Comparison of ENCODE assay signal across 12 cellular contexts in genomic region chr19:19224150-19224851, GRCh38. TPM values are rescaled to one million over a fixed set of nuclear protein-coding genes. Genes with fewer than 3 reads are reported as not detected.
DNase-seq lines count a peak whose midpoint lies in the region; ATAC-seq, FAIRE-seq and TF ChIP-seq lines count a peak whose summit lies in the region.
"Had no signal": no experiment of that assay in that cellular context is flagged by ENCODE, and none has a peak within 500 bp of the region (broad histone marks: within the 10 kb centered on the region; RNA-seq: fewer than 3 reads in every experiment).

No MANE protein-coding gene starts in this region.

- ATAC-seq in A549, result no peak; a peak in 2 of 6 replicates
- ATAC-seq in activated CD8-positive, alpha-beta T cell treated with anti-CD3 and anti-CD28 coated beads for 36 hours, result no peak

- no peaks in the 10 kb centered on the region for H3K36me3 ChIP-seq in keratinocyte (ENCODE audit: control insufficient read depth in 2 of 2, extremely low read depth in 1 of 2, insufficient read depth in 2 of 2, low read length in 2 of 2)
- H3K36me3 ChIP-seq: tibial artery had no signal

- POLR2A ChIA-PET in A549 (lab: Yijun Ruan, JAX), result interaction anchor here (1.3 kb wide), 1 partner anchor 21 kb away, joined by 4 read pairs; the partner anchor contains the start of gene NR2C2AP
- POLR2A ChIA-PET in activated CD8-positive, alpha-beta T cell treated with anti-CD3 and anti-CD28 coated beads for 36 hours (lab: Charles Lee), result interaction anchor here (0.5 to 1.3 kb wide), 2 partner anchors 23 to 292 kb away, joined by 3 to 4 read pairs; no protein-coding TSS in a partner anchor

- no peak overlapping the region for H2AFZ ChIP-seq in keratinocyte (ENCODE audit: control insufficient read depth, low read length)

- DNase-seq in A549 (ENCODE audit: low read depth in 1 of 2, low spot score in 1 of 2) (no peak), Calu3 (no peak), keratinocyte (ENCODE audit: low read depth, low spot score) (no peak), OCI-M1 (lab: John Stamatoyannopoulos, UW) (no peak), DMS153 (lab: John Stamatoyannopoulos, UW) (no peak), GF-D8 (lab: John Stamatoyannopoulos, UW) (no peak), amygdala (lab: John Stamatoyannopoulos, UW) (no peak)
- DNase-seq in activated CD8-positive, alpha-beta T cell treated with anti-CD3 and anti-CD28 coated beads for 36 hours, result no peak
- DNase-seq: dorsolateral prefrontal cortex, hippocampal formation had no signal

- H3K79me2 ChIP-seq in keratinocyte (ENCODE audit: control insufficient read depth, insufficient read depth, low read length), result no peaks in the 10 kb centered on the region

- peaks cover 17% of the 10 kb centered on the region for H3K27me3 ChIP-seq in keratinocyte (ENCODE audit: control insufficient read depth, extremely low read depth, insufficient read depth, low read length)

- no peaks in the 10 kb centered on the region for H4K20me1 ChIP-seq in keratinocyte (ENCODE audit: control insufficient read depth, extremely low read depth, insufficient read depth, low read length)

- H3K27ac ChIP-seq in A549 (peak overlapping the region in 1 of 2 experiments; percentile 78; a peak in 3 of 6 replicates), keratinocyte (ENCODE audit: control insufficient read depth, insufficient read depth, low read length) (no peak overlapping the region)
- H3K27ac ChIP-seq: dorsolateral prefrontal cortex, tibial artery had no signal

- CTCF ChIA-PET in A549 (lab: Yijun Ruan, JAX), result interaction anchor here (1.0 to 2.2 kb wide), 10 partner anchors 9 to 151 kb away, joined by 3 to 13 read pairs (median 4); partner anchors contain the start of genes NCAN and NR2C2AP
- CTCF ChIA-PET in Calu3 (lab: Charles Lee), result interaction anchor here (0.5 to 1.8 kb wide), 5 partner anchors 21 to 1808 kb away, joined by 3 to 14 read pairs (median 10); partner anchors contain the start of gene NR2C2AP
- CTCF ChIA-PET in activated CD8-positive, alpha-beta T cell treated with anti-CD3 and anti-CD28 coated beads for 36 hours (lab: Charles Lee), result interaction anchor here (0.8 to 2.7 kb wide), 9 partner anchors 10 to 81 kb away, joined by 3 to 12 read pairs (median 5); partner anchors contain the start of genes BORCS8, NR2C2AP and RFXANK

- H3K9ac ChIP-seq in keratinocyte (ENCODE audit: control insufficient read depth, extremely low read depth, insufficient read depth, low read length), result no peak overlapping the region

- no peak overlapping the region for H3K27ac Mint-ChIP-seq in Calu3 (ENCODE audit: unreplicated experiment)
- no peak overlapping the region for H3K27ac Mint-ChIP-seq in activated CD8-positive, alpha-beta T cell treated with anti-CD3 and anti-CD28 coated beads for 36 hours
- H3K27ac Mint-ChIP-seq: nephron progenitor cell had no signal

- 86% methylated on average over 12 of the region's 17 CpGs for WGBS in A549 (ENCODE audit: missing lambda C conversion rate)

- TF ChIP-seq EP300 in A549 (IDR thresholded peaks at IDR 0.05), result no peak

- dilution Hi-C loops in keratinocyte (cut with MboI; ENCODE audit: extremely low pct_ligation_motif_present, low sequenced_read_pairs), result no loop called here

- intact Hi-C loops in Calu3 (cut with micrococcal nuclease; ENCODE audit: unreplicated experiment), result loop anchor here (10.0 kb wide), 1 partner anchor 80 kb away; no protein-coding TSS in a partner anchor
- intact Hi-C loops in activated CD8-positive, alpha-beta T cell treated with anti-CD3 and anti-CD28 coated beads for 36 hours (cut with micrococcal nuclease), result no loop called here

- H3K4me1 ChIP-seq in A549 (0 out of 3 replicates have a peak, but pooled peaks cover 6% of the 10 kb centered on the region), keratinocyte (ENCODE audit: control insufficient read depth, extremely low read depth, insufficient read depth, low read length) (peaks cover 3% of the 10 kb centered on the region)

- H3K4me1 Mint-ChIP-seq in Calu3 (ENCODE audit: low read depth, unreplicated experiment), result no peaks in the 10 kb centered on the region
- peaks cover 2% of the 10 kb centered on the region for H3K4me1 Mint-ChIP-seq in activated CD8-positive, alpha-beta T cell treated with anti-CD3 and anti-CD28 coated beads for 36 hours (ENCODE audit: low read depth)

- peak overlapping the region; percentile 45; the same call in 2 of the 3 replicates for H3K4me3 ChIP-seq in A549
- H3K4me3 ChIP-seq in keratinocyte (ENCODE audit: control insufficient read depth in 2 of 3, extremely low read depth in 1 of 3, insufficient read depth in 2 of 3, low read depth in 1 of 3, low read length in 3 of 3), result no peak overlapping the region

- TF ChIP-seq POLR2A in A549 (IDR thresholded peaks at IDR 0.05; ENCODE audit: low read length), result no peak

- H3K9me3 Mint-ChIP-seq in Calu3 (ENCODE audit: low read depth, unreplicated experiment), result no peaks in the 10 kb centered on the region
- no peaks in the 10 kb centered on the region for H3K9me3 Mint-ChIP-seq in activated CD8-positive, alpha-beta T cell treated with anti-CD3 and anti-CD28 coated beads for 36 hours

- no peak for TF ChIP-seq RAD21 in A549 (conservative IDR thresholded peaks at IDR 0.05 in 1 of 2, IDR thresholded peaks at IDR 0.05 in 1 of 2)

- H3K4me3 Mint-ChIP-seq in Calu3 (ENCODE audit: low read depth, unreplicated experiment), result peak overlapping the region; percentile 60
- H3K4me3 Mint-ChIP-seq in activated CD8-positive, alpha-beta T cell treated with anti-CD3 and anti-CD28 coated beads for 36 hours, result peak overlapping the region; percentile 47
- H3K4me3 Mint-ChIP-seq: nephron progenitor cell had no signal

- FAIRE-seq in A549 (lab: Jason Lieb, UNC) (no peak), keratinocyte (lab: Jason Lieb, UNC) (no peak)

- peaks cover 35% of the 10 kb centered on the region for H3K27me3 Mint-ChIP-seq in Calu3 (ENCODE audit: unreplicated experiment)
- peaks cover 10% of the 10 kb centered on the region for H3K27me3 Mint-ChIP-seq in activated CD8-positive, alpha-beta T cell treated with anti-CD3 and anti-CD28 coated beads for 36 hours

- no peaks in the 10 kb centered on the region for H3K9me3 ChIP-seq in A549
- no peaks in the 10 kb centered on the region for H3K9me3 ChIP-seq in keratinocyte (ENCODE audit: control insufficient read depth, low read depth, low read length)
- H3K9me3 ChIP-seq: tibial artery had no signal

- peak overlapping the region; percentile 93 for H3K4me2 ChIP-seq in A549
- peak overlapping the region; percentile 67 for H3K4me2 ChIP-seq in keratinocyte (ENCODE audit: control insufficient read depth, extremely low read depth, insufficient read depth, low read depth, low read length)

- no peak for TF ChIP-seq CTCF in A549 (IDR thresholded peaks at IDR 0.05)
- TF ChIP-seq CTCF in Calu3 (IDR thresholded peaks at IDR 0.05; ENCODE audit: unreplicated experiment), result no peak
- TF ChIP-seq CTCF in activated CD8-positive, alpha-beta T cell treated with anti-CD3 and anti-CD28 coated beads for 36 hours (IDR thresholded peaks at IDR 0.05), result no peak
- no peak for TF ChIP-seq CTCF in keratinocyte (optimal IDR thresholded peaks at IDR 0.05 in 1 of 3, IDR thresholded peaks at IDR 0.05 in 1 of 3, conservative IDR thresholded peaks at IDR 0.05 in 1 of 3; ENCODE audit: extremely low read depth in 1 of 3, insufficient read depth in 2 of 3, low read length in 3 of 3)

- no TSS peak for BruUV-seq in Calu3 (replicated peaks; lab: Mats Ljungman, UMichigan)

- H3K9me1 ChIP-seq in keratinocyte (ENCODE audit: control insufficient read depth, extremely low read depth, insufficient read depth, low read length), result no peaks in the 10 kb centered on the region

- H3K36me3 Mint-ChIP-seq in Calu3 (ENCODE audit: insufficient read depth, unreplicated experiment), result no peaks in the 10 kb centered on the region
- no peaks in the 10 kb centered on the region for H3K36me3 Mint-ChIP-seq in activated CD8-positive, alpha-beta T cell treated with anti-CD3 and anti-CD28 coated beads for 36 hours (ENCODE audit: low read depth)

RNA-seq across cellular contexts. Expression of gene NCAN, which starts 12.5 kb away (rescaled TPM):
- polyA plus RNA-seq in A549 (2011; rRNA removed) (0.03 and 0.05 TPM in 2 replicates), A549 (2017; fragmentation: RNase III; extraction: RNeasy Plus Mini Kit Qiagen cat#74134 plus additional on column Dnase treatment) (0.01 to 0.03 TPM in 2 of 3 replicates, not detected in the other), keratinocyte (not detected in 3 replicates)
- polyA plus RNA-seq in A549 (2012; cell fraction: cytosol; rRNA removed), result 0.03 TPM in 2 replicates
- polyA plus RNA-seq in A549 (2012; cell fraction: nucleus; rRNA removed), result 0.02 and 0.04 TPM in 2 replicates
- polyA minus RNA-seq in A549 (2011; rRNA and poly(A)+ RNA removed), result 0.15 and 0.74 TPM in 2 replicates
- total RNA-seq in Calu3 (2022), result not detected in 2 replicates
- total RNA-seq in activated CD8-positive, alpha-beta T cell treated with anti-CD3 and anti-CD28 coated beads for 36 hours, result not detected
- polyA plus RNA-seq in keratinocyte (2011; ENCODE audit: low read depth), result not detected
- not detected in 2 replicates for polyA plus RNA-seq in keratinocyte (2011; cell fraction: cytosol; rRNA removed)
- polyA plus RNA-seq in keratinocyte (2011; cell fraction: nucleus; rRNA removed), result 0.01 TPM in 1 of 2 replicates, not detected in the other
- polyA plus RNA-seq in keratinocyte (2012; ENCODE audit: low replicate concordance), result not detected in 2 replicates
- 0.19 TPM in 1 of 3 replicates, not detected in the others for polyA minus RNA-seq in keratinocyte
- not detected for polyA minus RNA-seq in keratinocyte (2011; cell fraction: cytosol; rRNA and poly(A)+ RNA removed)
- not detected in 2 replicates for polyA minus RNA-seq in keratinocyte (2011; cell fraction: nucleus; rRNA and poly(A)+ RNA removed)

RNA-seq across cellular contexts. Expression of gene NR2C2AP, which starts 21.1 kb away (rescaled TPM):
- 19.3 and 20.0 TPM in 2 replicates for polyA plus RNA-seq in A549 (2011; rRNA removed)
- 28.1 and 30.6 TPM in 2 replicates for polyA plus RNA-seq in A549 (2012; cell fraction: cytosol; rRNA removed)
- polyA plus RNA-seq in A549 (2012; cell fraction: nucleus; rRNA removed), result 30.0 and 32.7 TPM in 2 replicates
- polyA plus RNA-seq in A549 (2017; fragmentation: RNase III; extraction: RNeasy Plus Mini Kit Qiagen cat#74134 plus additional on column Dnase treatment), result 24.1 to 24.8 TPM (median 24.6 TPM) in 3 replicates
- polyA minus RNA-seq in A549 (2011; rRNA and poly(A)+ RNA removed), result 13.2 and 16.3 TPM in 2 replicates
- 20.6 and 23.2 TPM in 2 replicates for total RNA-seq in Calu3 (2022)
- total RNA-seq in activated CD8-positive, alpha-beta T cell treated with anti-CD3 and anti-CD28 coated beads for 36 hours, result 10 to 100 TPM; 37.8 to 40.0 TPM
- 9.7 to 14.4 TPM (median 12.3 TPM) in 3 replicates for polyA plus RNA-seq in keratinocyte
- polyA plus RNA-seq in keratinocyte (2011; ENCODE audit: low read depth), result 5.2 TPM
- polyA plus RNA-seq in keratinocyte (2011; cell fraction: cytosol; rRNA removed), result 7.2 and 8.7 TPM in 2 replicates
- polyA plus RNA-seq in keratinocyte (2011; cell fraction: nucleus; rRNA removed), result 9.5 and 11.9 TPM in 2 replicates
- polyA plus RNA-seq in keratinocyte (2012; ENCODE audit: low replicate concordance), result 12.0 and 19.3 TPM in 2 replicates
- 3.9 to 5.1 TPM (median 4.9 TPM) in 3 replicates for polyA minus RNA-seq in keratinocyte
- polyA minus RNA-seq in keratinocyte (2011; cell fraction: cytosol; rRNA and poly(A)+ RNA removed), result 5.9 TPM
- 1.9 and 2.1 TPM in 2 replicates for polyA minus RNA-seq in keratinocyte (2011; cell fraction: nucleus; rRNA and poly(A)+ RNA removed)

RNA-seq across cellular contexts. Expression of gene RFXANK, which starts 32.2 kb away (rescaled TPM):
- 23.4 and 24.3 TPM in 2 replicates for polyA plus RNA-seq in A549 (2011; rRNA removed)
- 47.4 and 49.6 TPM in 2 replicates for polyA plus RNA-seq in A549 (2012; cell fraction: cytosol; rRNA removed)
- 100 and 110 TPM in 2 replicates for polyA plus RNA-seq in A549 (2012; cell fraction: nucleus; rRNA removed)
- polyA plus RNA-seq in A549 (2017; fragmentation: RNase III; extraction: RNeasy Plus Mini Kit Qiagen cat#74134 plus additional on column Dnase treatment), result 30.0 to 32.3 TPM (median 30.6 TPM) in 3 replicates
- polyA minus RNA-seq in A549 (2011; rRNA and poly(A)+ RNA removed), result 34.3 and 39.4 TPM in 2 replicates
- 63.2 and 66.5 TPM in 2 replicates for total RNA-seq in Calu3 (2022)
- 10 to 100 TPM; 61.4 to 68.5 TPM for total RNA-seq in activated CD8-positive, alpha-beta T cell treated with anti-CD3 and anti-CD28 coated beads for 36 hours
- polyA plus RNA-seq in keratinocyte, result 49.0 to 70.8 TPM (median 51.3 TPM) in 3 replicates
- 15.3 TPM for polyA plus RNA-seq in keratinocyte (2011; ENCODE audit: low read depth)
- 31.1 and 63.0 TPM in 2 replicates for polyA plus RNA-seq in keratinocyte (2011; cell fraction: cytosol; rRNA removed)
- 83.4 and 108 TPM in 2 replicates for polyA plus RNA-seq in keratinocyte (2011; cell fraction: nucleus; rRNA removed)
- 67.3 and 105 TPM in 2 replicates for polyA plus RNA-seq in keratinocyte (2012; ENCODE audit: low replicate concordance)
- polyA minus RNA-seq in keratinocyte, result 37.5 to 93.6 TPM (median 52.6 TPM) in 3 replicates
- polyA minus RNA-seq in keratinocyte (2011; cell fraction: cytosol; rRNA and poly(A)+ RNA removed), result 62.2 TPM
- polyA minus RNA-seq in keratinocyte (2011; cell fraction: nucleus; rRNA and poly(A)+ RNA removed), result 27.2 and 31.6 TPM in 2 replicates

RNA-seq across cellular contexts. Expression of gene BORCS8, which starts 32.3 kb away (rescaled TPM):
- polyA plus RNA-seq in A549 (2011; rRNA removed), result 7.2 and 9.1 TPM in 2 replicates
- polyA plus RNA-seq in A549 (2012; cell fraction: cytosol; rRNA removed), result 20.2 and 23.6 TPM in 2 replicates
- 21.1 and 21.2 TPM in 2 replicates for polyA plus RNA-seq in A549 (2012; cell fraction: nucleus; rRNA removed)
- 10.6 to 12.3 TPM (median 11.5 TPM) in 3 replicates for polyA plus RNA-seq in A549 (2017; fragmentation: RNase III; extraction: RNeasy Plus Mini Kit Qiagen cat#74134 plus additional on column Dnase treatment)
- 10.7 and 12.3 TPM in 2 replicates for polyA minus RNA-seq in A549 (2011; rRNA and poly(A)+ RNA removed)
- 24.0 and 26.3 TPM in 2 replicates for total RNA-seq in Calu3 (2022)
- 10 to 100 TPM; 20.8 to 22.2 TPM for total RNA-seq in activated CD8-positive, alpha-beta T cell treated with anti-CD3 and anti-CD28 coated beads for 36 hours
- 16.3 to 19.6 TPM (median 18.1 TPM) in 3 replicates for polyA plus RNA-seq in keratinocyte
- 1.6 TPM for polyA plus RNA-seq in keratinocyte (2011; ENCODE audit: low read depth)
- polyA plus RNA-seq in keratinocyte (2011; cell fraction: cytosol; rRNA removed), result 13.0 and 24.1 TPM in 2 replicates
- 14.3 and 18.5 TPM in 2 replicates for polyA plus RNA-seq in keratinocyte (2011; cell fraction: nucleus; rRNA removed)
- polyA plus RNA-seq in keratinocyte (2012; ENCODE audit: low replicate concordance), result 6.5 and 19.3 TPM in 2 replicates
- polyA minus RNA-seq in keratinocyte, result 9.0 to 29.3 TPM (median 15.6 TPM) in 3 replicates
- 10.4 TPM for polyA minus RNA-seq in keratinocyte (2011; cell fraction: cytosol; rRNA and poly(A)+ RNA removed)
- polyA minus RNA-seq in keratinocyte (2011; cell fraction: nucleus; rRNA and poly(A)+ RNA removed), result 8.2 and 8.5 TPM in 2 replicates

RNA-seq across cellular contexts. Expression of gene TM6SF2, which starts 48.8 kb away (rescaled TPM):
- polyA plus RNA-seq in A549 (2011; rRNA removed) (0.45 and 0.62 TPM in 2 replicates), A549 (2017; fragmentation: RNase III; extraction: RNeasy Plus Mini Kit Qiagen cat#74134 plus additional on column Dnase treatment) (0.54 to 0.88 TPM (median 0.65 TPM) in 3 replicates), keratinocyte (not detected in 3 replicates)
- 0.46 and 0.57 TPM in 2 replicates for polyA plus RNA-seq in A549 (2012; cell fraction: cytosol; rRNA removed)
- polyA plus RNA-seq in A549 (2012; cell fraction: nucleus; rRNA removed), result 1.9 and 2.0 TPM in 2 replicates
- polyA minus RNA-seq in A549 (2011; rRNA and poly(A)+ RNA removed), result 0.58 TPM in 2 replicates
- not detected in 2 replicates for total RNA-seq in Calu3 (2022)
- not detected for total RNA-seq in activated CD8-positive, alpha-beta T cell treated with anti-CD3 and anti-CD28 coated beads for 36 hours
- not detected for polyA plus RNA-seq in keratinocyte (2011; ENCODE audit: low read depth)
- polyA plus RNA-seq in keratinocyte (2011; cell fraction: cytosol; rRNA removed), result not detected in 2 replicates
- polyA plus RNA-seq in keratinocyte (2011; cell fraction: nucleus; rRNA removed), result not detected in 2 replicates
- not detected in 2 replicates for polyA plus RNA-seq in keratinocyte (2012; ENCODE audit: low replicate concordance)
- not detected in 3 replicates for polyA minus RNA-seq in keratinocyte
- polyA minus RNA-seq in keratinocyte (2011; cell fraction: cytosol; rRNA and poly(A)+ RNA removed), result not detected
- polyA minus RNA-seq in keratinocyte (2011; cell fraction: nucleus; rRNA and poly(A)+ RNA removed), result not detected in 2 replicates
